9 cellular contexts compared by ENCODE assay signal in genomic region chr3:29695201-29695904, GRCh38.
DNase-seq lines count a peak whose midpoint lies in the region; ATAC-seq and TF ChIP-seq lines count a peak whose summit lies in the region.
"Had no signal": no experiment of that assay in that cellular context is flagged by ENCODE, and none has a peak within 500 bp of the region (broad histone marks: within the 10 kb centered on the region; RNA-seq: fewer than 3 reads in every experiment).

No MANE protein-coding gene starts in this region.

- peak; percentile 72 for ATAC-seq in omental fat pad (ENCODE audit: low FRiP score)
- ATAC-seq: stimulated activated effector memory CD8-positive, alpha-beta T cell treated with anti-CD3 and anti-CD28 coated beads, Interleukin-12 subunit alpha, Interleukin-12 subunit beta, amount 100 ng/mL, for 72 hours had no signal

- H3K9me3 Mint-ChIP-seq in activated CD4-positive, alpha-beta T cell treated with anti-CD3 and anti-CD28 coated beads, Interleukin-2, amount 10 ng/mL, durations not matched to agents 24 days and 14 days: peaks cover 6% of the 10 kb centered on the region

- no peak overlapping the region for H3K27ac Mint-ChIP-seq in activated CD4-positive, alpha-beta T cell treated with anti-CD3 and anti-CD28 coated beads, Interleukin-2, amount 10 ng/mL, durations not matched to agents 24 days and 14 days
- H3K27ac Mint-ChIP-seq: stimulated activated effector memory CD8-positive, alpha-beta T cell treated with anti-CD3 and anti-CD28 coated beads, Interleukin-12 subunit alpha, Interleukin-12 subunit beta, amount 100 ng/mL, for 72 hours had no signal

- H3K4me3 ChIP-seq in Peyer's patch (no peak overlapping the region), fibroblast of lung (replicated peaks in 1 of 4; ENCODE audit: control extremely low read depth in 1 of 4, insufficient read depth in 1 of 4, low read depth in 3 of 4, low read length in 4 of 4) (peak overlapping the region in 1 of 4 experiments; percentile 7)

- H3K27me3 ChIP-seq in Peyer's patch (no peaks in the 10 kb centered on the region), fibroblast of lung (ENCODE audit: control insufficient read depth, insufficient read depth, low read length) (no peaks in the 10 kb centered on the region)

- peak; percentile 91 for DNase-seq in AG09319 (ENCODE audit: extremely low read depth, low read depth)
- no peak for DNase-seq in Peyer's patch
- DNase-seq in fibroblast of lung (ENCODE audit: low read depth in 2 of 2): peak; percentile 75 to 96
- DNase-seq in omental fat pad (ENCODE audit: low spot score): no peak
- no peak for DNase-seq in T-helper 9 cell
- no peak for DNase-seq in NCI-H2107 (lab: John Stamatoyannopoulos, UW)
- DNase-seq in activated CD4-positive, alpha-beta T cell treated with anti-CD3 and anti-CD28 coated beads, Interleukin-2, amount 10 ng/mL, durations not matched to agents 24 days and 14 days: no peak
- DNase-seq in NCI-H2196 treated with DMSO at 0.1 percent for 48 hours (lab: John Stamatoyannopoulos, UW; ENCODE audit: unreplicated experiment): no peak

- peak overlapping the region; percentile 63 for H3K4me2 ChIP-seq in fibroblast of lung (ENCODE audit: extremely low read depth, insufficient read depth, low read length)

- no peaks in the 10 kb centered on the region for H3K36me3 Mint-ChIP-seq in activated CD4-positive, alpha-beta T cell treated with anti-CD3 and anti-CD28 coated beads, Interleukin-2, amount 10 ng/mL, durations not matched to agents 24 days and 14 days (ENCODE audit: low read depth)
- H3K36me3 Mint-ChIP-seq: stimulated activated effector memory CD8-positive, alpha-beta T cell treated with anti-CD3 and anti-CD28 coated beads, Interleukin-12 subunit alpha, Interleukin-12 subunit beta, amount 100 ng/mL, for 72 hours had no signal

- TF ChIP-seq POLR2A in Peyer's patch (IDR thresholded peaks at IDR 0.05): no peak

- peaks cover 16% of the 10 kb centered on the region for H3K27me3 Mint-ChIP-seq in activated CD4-positive, alpha-beta T cell treated with anti-CD3 and anti-CD28 coated beads, Interleukin-2, amount 10 ng/mL, durations not matched to agents 24 days and 14 days

- H3K36me3 ChIP-seq in Peyer's patch (no peaks in the 10 kb centered on the region), fibroblast of lung (ENCODE audit: control insufficient read depth, insufficient read depth, low read length) (peaks cover 2% of the 10 kb centered on the region)

- H3K9me3 ChIP-seq in Peyer's patch (no peaks in the 10 kb centered on the region), fibroblast of lung (ENCODE audit: control insufficient read depth, insufficient read depth, low read depth, low read length) (no peaks in the 10 kb centered on the region)

- H3K4me1 ChIP-seq in Peyer's patch (peaks cover 0 to 9% (median 0%) of the 10 kb centered on the region in 4 donors), fibroblast of lung (ENCODE audit: control insufficient read depth, extremely low read depth, insufficient read depth, low read length) (peaks cover 33% of the 10 kb centered on the region)

- H3K9ac ChIP-seq in fibroblast of lung (ENCODE audit: insufficient read depth, low read length): peak overlapping the region; percentile 17

- no peaks in the 10 kb centered on the region for H3K79me2 ChIP-seq in fibroblast of lung (ENCODE audit: control insufficient read depth, insufficient read depth, low read length)

- no peaks in the 10 kb centered on the region for H3K4me1 Mint-ChIP-seq in activated CD4-positive, alpha-beta T cell treated with anti-CD3 and anti-CD28 coated beads, Interleukin-2, amount 10 ng/mL, durations not matched to agents 24 days and 14 days
- H3K4me1 Mint-ChIP-seq: stimulated activated effector memory CD8-positive, alpha-beta T cell treated with anti-CD3 and anti-CD28 coated beads, Interleukin-12 subunit alpha, Interleukin-12 subunit beta, amount 100 ng/mL, for 72 hours had no signal

- intact Hi-C loops in activated CD4-positive, alpha-beta T cell treated with anti-CD3 and anti-CD28 coated beads, Interleukin-2, amount 10 ng/mL, durations not matched to agents 24 days and 14 days (cut with micrococcal nuclease): no loop called here

- H4K20me1 ChIP-seq in fibroblast of lung (ENCODE audit: control insufficient read depth, extremely low read depth, insufficient read depth, low read length): no peaks in the 10 kb centered on the region

- H2AFZ ChIP-seq in fibroblast of lung (ENCODE audit: low read length): peak overlapping the region; percentile 30

- H3K27ac ChIP-seq in Peyer's patch: peak overlapping the region; percentile 10 to 68 (median 26)
- H3K27ac ChIP-seq in fibroblast of lung (ENCODE audit: insufficient read depth, low read length): peak overlapping the region; percentile 85

- no peak overlapping the region for H3K4me3 Mint-ChIP-seq in activated CD4-positive, alpha-beta T cell treated with anti-CD3 and anti-CD28 coated beads, Interleukin-2, amount 10 ng/mL, durations not matched to agents 24 days and 14 days
- H3K4me3 Mint-ChIP-seq: stimulated activated effector memory CD8-positive, alpha-beta T cell treated with anti-CD3 and anti-CD28 coated beads, Interleukin-12 subunit alpha, Interleukin-12 subunit beta, amount 100 ng/mL, for 72 hours had no signal

- TF ChIP-seq CTCF in AG09319 (IDR thresholded peaks at IDR 0.05; ENCODE audit: low read depth, low read length) (no peak), Peyer's patch (IDR thresholded peaks at IDR 0.05) (no peak), fibroblast of lung (conservative IDR thresholded peaks at IDR 0.05 in 1 of 2, IDR thresholded peaks at IDR 0.05 in 1 of 2; ENCODE audit: low read depth in 1 of 2, low read length in 2 of 2) (no peak), omental fat pad (IDR thresholded peaks at IDR 0.05) (no peak)

Comparison
In these comparisons a context has a peak if more than half of its experiments do, and no peak if none do; other contexts are left out.
1. DNase-seq: peak in AG09319 (single experiment) and fibroblast of lung (2 of 2); none in Peyer's patch (0 of 3), omental fat pad (single experiment), T-helper 9 cell (single experiment), NCI-H2107 (single experiment), activated CD4-positive, alpha-beta T cell treated with anti-CD3 and anti-CD28 coated beads, Interleukin-2, amount 10 ng/mL, durations not matched to agents 24 days and 14 days (single experiment) and NCI-H2196 treated with DMSO at 0.1 percent for 48 hours (single experiment).